21 cellular contexts compared by ENCODE assay signal in genomic region chr22:43212434-43212952, GRCh38.
"Had no signal": no experiment of that assay in that cellular context is flagged by ENCODE, and none has a peak within 500 bp of the region (broad histone marks: within the 10 kb centered on the region; RNA-seq: fewer than 3 reads in every experiment).

No MANE protein-coding gene starts in this region.

- H3K27ac ChIP-seq: left ventricle myocardium inferior, ovary, right atrium auricular region, skin epidermis, suprapubic skin, thoracic aorta, tibial artery, upper lobe of right lung had no signal

- H3K27me3 ChIP-seq: ovary, right atrium auricular region, upper lobe of right lung had no signal

- H3K4me3 ChIP-seq: left ventricle myocardium inferior, mucosa of descending colon, ovary, right atrium auricular region, skin epidermis, suprapubic skin, thoracic aorta, tibial artery, upper lobe of right lung had no signal

- ATAC-seq: naive thymus-derived CD4-positive, alpha-beta T cell; natural killer cell treated with Interleukin-12 subunit alpha and Interleukin-12 subunit beta and Interleukin-15 and Interleukin-18, amount 100 ng/mL, for 72 hours; stimulated activated effector memory CD8-positive, alpha-beta T cell treated with anti-CD3 and anti-CD28 coated beads, Interleukin-12 subunit alpha, Interleukin-12 subunit beta, amount 100 ng/mL, for 72 hours had no signal

- DNase-seq: hypothalamus; immature natural killer cell; left ventricle myocardium inferior; midbrain; naive thymus-derived CD4-positive, alpha-beta T cell; stimulated activated CD4-positive, alpha-beta T cell treated with anti-CD3 and anti-CD28 coated beads, Interleukin-12 subunit alpha, Interleukin-12 subunit beta, amount 100 ng/mL, for 4 hours; stimulated activated CD4-positive, alpha-beta T cell treated with anti-CD3 and anti-CD28 coated beads, Interleukin-15, amount 100 ng/mL, for 24 hours; stimulated activated CD4-positive, alpha-beta T cell treated with anti-CD3 and anti-CD28 coated beads, Interleukin-4, amount 100 ng/mL, for 24 hours; stimulated activated naive CD4-positive, alpha-beta T cell; tibial artery; trophoblast cell; upper lobe of right lung had no signal

- H3K36me3 ChIP-seq: left ventricle myocardium inferior, ovary, right atrium auricular region, suprapubic skin, thoracic aorta, tibial artery, upper lobe of right lung had no signal

- FAIRE-seq: islet of Langerhans had no signal

- H3K9me3 ChIP-seq: left ventricle myocardium inferior, mucosa of descending colon, ovary, right atrium auricular region, suprapubic skin, thoracic aorta, tibial artery, upper lobe of right lung had no signal

- H3K4me1 ChIP-seq: left ventricle myocardium inferior, right atrium auricular region, suprapubic skin, tibial artery, upper lobe of right lung had no signal
